1 cellular context compared by ENCODE assay signal in genomic region chr13:83065136-83065535, GRCh38.
TF ChIP-seq lines count a peak whose summit lies in the region.

No MANE protein-coding gene starts in this region.

TF ChIP-seq in SK-N-SH, 30 proteins besides CTCF, POLR2A, EP300 and RAD21 (continued from another document):
- TF ChIP-seq, protein P1, sequence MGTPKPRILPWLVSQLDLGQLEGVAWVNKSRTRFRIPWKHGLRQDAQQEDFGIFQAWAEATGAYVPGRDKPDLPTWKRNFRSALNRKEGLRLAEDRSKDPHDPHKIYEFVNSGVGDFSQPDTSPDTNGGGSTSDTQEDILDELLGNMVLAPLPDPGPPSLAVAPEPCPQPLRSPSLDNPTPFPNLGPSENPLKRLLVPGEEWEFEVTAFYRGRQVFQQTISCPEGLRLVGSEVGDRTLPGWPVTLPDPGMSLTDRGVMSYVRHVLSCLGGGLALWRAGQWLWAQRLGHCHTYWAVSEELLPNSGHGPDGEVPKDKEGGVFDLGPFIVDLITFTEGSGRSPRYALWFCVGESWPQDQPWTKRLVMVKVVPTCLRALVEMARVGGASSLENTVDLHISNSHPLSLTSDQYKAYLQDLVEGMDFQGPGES (IDR thresholded peaks at IDR 0.05; ENCODE audit: low read depth, low read length) = no peak
- no peak for TF ChIP-seq RCOR1 (IDR thresholded peaks at IDR 0.05; ENCODE audit: low read length)
- no peak for TF ChIP-seq ELF1 (IDR thresholded peaks at IDR 0.05)
- no peak for TF ChIP-seq RFX5 (IDR thresholded peaks at IDR 0.05; ENCODE audit: low read length)
TF ChIP-seq in SK-N-SH: peak in this region for 0.
